In the genomic region with DNA sequence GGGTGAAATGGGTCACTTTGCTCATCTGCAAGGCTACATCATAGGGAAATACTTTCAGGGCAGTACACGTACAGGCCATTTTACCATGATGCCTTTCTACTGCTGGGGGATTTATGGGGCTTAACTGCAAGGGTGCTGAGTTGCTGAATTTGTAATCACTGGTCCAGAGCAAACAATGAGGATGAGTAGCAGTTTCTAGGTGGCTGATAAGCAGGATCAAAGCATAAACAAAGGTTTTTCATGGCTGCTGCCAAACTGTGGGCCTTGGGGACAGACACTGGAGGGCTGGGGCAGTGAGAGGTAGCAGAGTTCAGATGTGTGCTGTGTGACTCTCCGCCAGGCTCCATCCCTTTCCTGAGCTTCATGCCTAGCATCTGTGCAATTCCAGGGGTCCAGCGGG, we compare ENCODE assay signal across 23 cellular contexts.
"Had no signal": no experiment of that assay in that cellular context is flagged by ENCODE, and none has a peak within 500 bp of the region (broad histone marks: within the 10 kb centered on the region; RNA-seq: fewer than 3 reads in every experiment).

No MANE protein-coding gene starts in this region.

- H3K36me3 Mint-ChIP-seq: activated naive CD4-positive, alpha-beta T cell treated with anti-CD3 and anti-CD28 coated beads, Interleukin-2, amount 10 ng/mL, durations not matched to agents 7 days and 5 days; activated naive CD8-positive, alpha-beta T cell treated with anti-CD3 and anti-CD28 coated beads for 36 hours had no signal

- DNase-seq: activated CD4-positive, alpha-beta memory T cell treated with anti-CD3 and anti-CD28 coated beads, Interleukin-2, amount 10 ng/mL, durations not matched to agents 7 days and 5 days; activated CD4-positive, alpha-beta T cell treated with anti-CD3 and anti-CD28 coated beads, Interleukin-2, amount 50 U/mL, for 1 hour; activated CD4-positive, CD25-positive, alpha-beta regulatory T cell; activated gamma-delta T cell treated with Interleukin-2 at 50 U/mL for 16 hours; activated naive CD4-positive, alpha-beta T cell treated with anti-CD3 and anti-CD28 coated beads, Interleukin-2, amount 10 ng/mL, durations not matched to agents 7 days and 5 days; activated naive CD8-positive, alpha-beta T cell treated with anti-CD3 and anti-CD28 coated beads for 36 hours; activated T-cell treated with anti-CD3 and anti-CD28 coated beads for 4 hours; activated T-cell treated with anti-CD3 and anti-CD28 coated beads, Interleukin-2, amount 50 U/mL, for 48 hours; brain microvascular endothelial cell; Karpas-422; NCI-H1105; NCI-H1436; NCI-H1694 treated with DMSO at 0.1 percent for 48 hours; NCI-H2029 treated with DMSO at 0.1 percent for 48 hours; NCI-H524 treated with DMSO at 0.1 percent for 48 hours; Peyer's patch; Right ventricle myocardium superior; SJCRH30; SK-N-SH; T-helper 1 cell had no signal

- H3K27me3 ChIP-seq: brain microvascular endothelial cell, cardiac muscle cell, Peyer's patch had no signal

- H3K9me3 Mint-ChIP-seq: activated CD4-positive, alpha-beta memory T cell treated with anti-CD3 and anti-CD28 coated beads, Interleukin-2, amount 10 ng/mL, durations not matched to agents 7 days and 5 days; activated naive CD4-positive, alpha-beta T cell treated with anti-CD3 and anti-CD28 coated beads, Interleukin-2, amount 10 ng/mL, durations not matched to agents 7 days and 5 days; activated naive CD8-positive, alpha-beta T cell treated with anti-CD3 and anti-CD28 coated beads for 36 hours; activated T-helper 2 cell treated with anti-CD3 and anti-CD28 coated beads, Interferon-gamma antibody, Interleukin-2, Interleukin-4, amounts not matched to agents 10 μg/mL and 5 μg/mL and 100 μg/mL, durations not matched to agents 14 hours and 24 hours and 36 hours had no signal

- H3K4me3 ChIP-seq: cardiac muscle cell, Peyer's patch, SJCRH30 had no signal

- H3K9me3 ChIP-seq: Peyer's patch, SJCRH30, SK-N-SH had no signal

- H3K4me1 Mint-ChIP-seq: activated CD4-positive, alpha-beta memory T cell treated with anti-CD3 and anti-CD28 coated beads, Interleukin-2, amount 10 ng/mL, durations not matched to agents 7 days and 5 days; activated naive CD4-positive, alpha-beta T cell treated with anti-CD3 and anti-CD28 coated beads, Interleukin-2, amount 10 ng/mL, durations not matched to agents 7 days and 5 days had no signal

- H3K27ac Mint-ChIP-seq: activated CD4-positive, alpha-beta memory T cell treated with anti-CD3 and anti-CD28 coated beads, Interleukin-2, amount 10 ng/mL, durations not matched to agents 7 days and 5 days; activated naive CD4-positive, alpha-beta T cell treated with anti-CD3 and anti-CD28 coated beads, Interleukin-2, amount 10 ng/mL, durations not matched to agents 7 days and 5 days; activated naive CD8-positive, alpha-beta T cell treated with anti-CD3 and anti-CD28 coated beads for 36 hours; activated T-helper 2 cell treated with anti-CD3 and anti-CD28 coated beads, Interferon-gamma antibody, Interleukin-2, Interleukin-4, amounts not matched to agents 10 μg/mL and 5 μg/mL and 100 μg/mL, durations not matched to agents 14 hours and 24 hours and 36 hours had no signal

- H3K4me2 ChIP-seq: SK-N-SH had no signal

- H3K27me3 Mint-ChIP-seq: activated CD4-positive, alpha-beta memory T cell treated with anti-CD3 and anti-CD28 coated beads, Interleukin-2, amount 10 ng/mL, durations not matched to agents 7 days and 5 days; activated naive CD8-positive, alpha-beta T cell treated with anti-CD3 and anti-CD28 coated beads for 36 hours had no signal

- H3K27ac ChIP-seq: brain microvascular endothelial cell, cardiac muscle cell, Peyer's patch, SJCRH30, VCaP had no signal

- H3K4me1 ChIP-seq: Peyer's patch had no signal

- H3K36me3 ChIP-seq: brain microvascular endothelial cell, cardiac muscle cell, Peyer's patch, SJCRH30 had no signal

- H3K9ac ChIP-seq: SK-N-SH had no signal

- H3K4me3 Mint-ChIP-seq: activated CD4-positive, alpha-beta memory T cell treated with anti-CD3 and anti-CD28 coated beads, Interleukin-2, amount 10 ng/mL, durations not matched to agents 7 days and 5 days; activated naive CD4-positive, alpha-beta T cell treated with anti-CD3 and anti-CD28 coated beads, Interleukin-2, amount 10 ng/mL, durations not matched to agents 7 days and 5 days; activated naive CD8-positive, alpha-beta T cell treated with anti-CD3 and anti-CD28 coated beads for 36 hours had no signal
